Comparison of ENCODE assay signal across 14 cellular contexts in the genomic region with DNA sequence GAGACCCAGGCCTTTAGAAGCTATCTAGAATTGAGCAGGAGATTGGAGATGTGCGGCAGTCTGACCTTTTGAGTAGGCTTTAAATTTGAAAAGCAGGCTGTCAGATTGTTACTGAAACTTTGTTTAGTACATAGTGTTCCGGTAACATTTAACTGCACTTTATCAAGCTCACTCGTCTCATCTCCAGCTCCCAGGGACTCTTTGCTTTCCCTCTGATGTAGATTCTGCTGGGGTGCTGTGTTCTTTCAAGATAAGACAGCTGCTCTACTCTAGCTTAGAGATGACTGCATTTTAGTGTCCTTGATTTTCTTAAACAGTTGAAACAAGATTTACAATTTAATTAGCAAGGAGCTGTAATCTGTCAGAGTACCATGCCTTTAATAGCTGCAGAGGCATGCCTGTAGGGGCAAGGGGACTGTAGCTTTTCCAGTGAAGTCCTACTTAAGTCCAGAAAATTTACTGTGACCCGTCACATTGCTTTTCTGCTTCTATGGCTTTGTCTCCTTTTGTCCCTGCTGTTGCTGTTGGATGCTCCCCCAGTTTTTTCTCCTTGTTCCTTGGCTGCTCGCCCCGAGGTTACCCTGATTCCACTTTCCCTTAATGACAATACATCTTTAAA. TPM values are rescaled to one million over a fixed set of nuclear protein-coding genes. Genes with fewer than 3 reads are reported as not detected.
DNase-seq lines count a peak whose midpoint lies in the region; ATAC-seq lines count a peak whose summit lies in the region.
"Had no signal": no experiment of that assay in that cellular context is flagged by ENCODE, and none has a peak within 500 bp of the region (broad histone marks: within the 10 kb centered on the region; RNA-seq: fewer than 3 reads in every experiment).

No MANE protein-coding gene starts in this region.

- H3K4me3 ChIP-seq in mesendoderm (ENCODE audit: low read length) (no peak overlapping the region), stomach smooth muscle (ENCODE audit: low read length in 2 of 2) (peak overlapping the region; percentile 16 to 53)
- H3K4me3 ChIP-seq: GM12878 had no signal

- no peak overlapping the region for H2BK5ac ChIP-seq in mesendoderm (ENCODE audit: low read length)

- H3K9ac ChIP-seq in mesendoderm (ENCODE audit: low read length) (no peak overlapping the region), stomach smooth muscle (ENCODE audit: low read length in 2 of 2) (peak overlapping the region; percentile 6 to 44)

- no peak overlapping the region for H2AK5ac ChIP-seq in mesendoderm (ENCODE audit: low read length)

- no peak overlapping the region for H3K18ac ChIP-seq in mesendoderm (ENCODE audit: low read length)

- no peak overlapping the region for H3K4me2 ChIP-seq in mesendoderm (ENCODE audit: low read length)

- no peak for ATAC-seq in HG02571 (IDR thresholded peaks at IDR 0.05; ENCODE audit: unreplicated experiment)
- ATAC-seq: GM12878, sciatic nerve had no signal

- CTCF ChIA-PET in activated CD4-positive, alpha-beta memory T cell treated with anti-CD3 and anti-CD28 coated beads for 36 hours (lab: Charles Lee) = interaction anchor here (0.5 to 1.6 kb wide), 4 partner anchors 11 to 127 kb away, joined by 3 to 4 read pairs (median 3); no protein-coding TSS in a partner anchor
- CTCF ChIA-PET in activated CD4-positive, alpha-beta memory T cell treated with anti-CD3 and anti-CD28 coated beads, Interleukin-2, amount 10 ng/mL, durations not matched to agents 7 days and 5 days (lab: Charles Lee) = no interaction called here

- H3K27ac ChIP-seq in mesendoderm (ENCODE audit: low read depth, low read length) = no peak overlapping the region
- peak overlapping the region; percentile 81 for H3K27ac ChIP-seq in stomach smooth muscle (ENCODE audit: low read length)

- no peaks in the 10 kb centered on the region for H3K9me3 Mint-ChIP-seq in activated CD4-positive, alpha-beta memory T cell treated with anti-CD3 and anti-CD28 coated beads for 36 hours
- no peaks in the 10 kb centered on the region for H3K9me3 Mint-ChIP-seq in activated CD4-positive, alpha-beta memory T cell treated with anti-CD3 and anti-CD28 coated beads, Interleukin-2, amount 10 ng/mL, durations not matched to agents 7 days and 5 days
- H3K9me3 Mint-ChIP-seq: activated naive CD8-positive, alpha-beta T cell treated with anti-CD3 and anti-CD28 coated beads, Interleukin-2, amount 10 ng/mL, durations not matched to agents 7 days and 5 days; CD4-positive, alpha-beta memory T cell had no signal

- no peaks in the 10 kb centered on the region for H3K27me3 Mint-ChIP-seq in activated CD4-positive, alpha-beta memory T cell treated with anti-CD3 and anti-CD28 coated beads for 36 hours
- no peaks in the 10 kb centered on the region for H3K27me3 Mint-ChIP-seq in activated CD4-positive, alpha-beta memory T cell treated with anti-CD3 and anti-CD28 coated beads, Interleukin-2, amount 10 ng/mL, durations not matched to agents 7 days and 5 days
- H3K27me3 Mint-ChIP-seq: activated naive CD8-positive, alpha-beta T cell treated with anti-CD3 and anti-CD28 coated beads, Interleukin-2, amount 10 ng/mL, durations not matched to agents 7 days and 5 days; CD4-positive, alpha-beta memory T cell had no signal

- peaks cover 56% of the 10 kb centered on the region for H3K4me1 Mint-ChIP-seq in activated CD4-positive, alpha-beta memory T cell treated with anti-CD3 and anti-CD28 coated beads for 36 hours (ENCODE audit: low read depth)
- peaks cover 26% of the 10 kb centered on the region for H3K4me1 Mint-ChIP-seq in activated CD4-positive, alpha-beta memory T cell treated with anti-CD3 and anti-CD28 coated beads, Interleukin-2, amount 10 ng/mL, durations not matched to agents 7 days and 5 days

- no peaks in the 10 kb centered on the region for H3K79me1 ChIP-seq in mesendoderm (ENCODE audit: low read length)

- H2BK120ac ChIP-seq in mesendoderm (ENCODE audit: low read depth, low read length) = no peak overlapping the region

- H4K8ac ChIP-seq in mesendoderm (ENCODE audit: low read depth, low read length) = no peak overlapping the region

- H3K36me3 Mint-ChIP-seq in activated CD4-positive, alpha-beta memory T cell treated with anti-CD3 and anti-CD28 coated beads for 36 hours = peaks cover 9% of the 10 kb centered on the region
- H3K36me3 Mint-ChIP-seq in activated CD4-positive, alpha-beta memory T cell treated with anti-CD3 and anti-CD28 coated beads, Interleukin-2, amount 10 ng/mL, durations not matched to agents 7 days and 5 days (ENCODE audit: low read depth) = no peaks in the 10 kb centered on the region
- H3K36me3 Mint-ChIP-seq: activated naive CD8-positive, alpha-beta T cell treated with anti-CD3 and anti-CD28 coated beads, Interleukin-2, amount 10 ng/mL, durations not matched to agents 7 days and 5 days had no signal

- intact Hi-C loops in activated CD4-positive, alpha-beta memory T cell treated with anti-CD3 and anti-CD28 coated beads for 36 hours (cut with micrococcal nuclease) = loop anchor here (1.0 kb wide), 1 partner anchor 98 kb away; no protein-coding TSS in a partner anchor

- H3K79me2 ChIP-seq in mesendoderm (ENCODE audit: control insufficient read depth, insufficient read depth, low read length) = no peaks in the 10 kb centered on the region

- H3K56ac ChIP-seq in mesendoderm (ENCODE audit: low read length) = no peak overlapping the region

- H3K4me1 ChIP-seq in mesendoderm (ENCODE audit: control insufficient read depth, low read depth, low read length) (no peaks in the 10 kb centered on the region), stomach smooth muscle (ENCODE audit: control insufficient read depth, insufficient read depth, low read length) (peaks cover 16% of the 10 kb centered on the region)

- H4K5ac ChIP-seq in mesendoderm (ENCODE audit: low read length) = no peak overlapping the region

- no CpG with 5 or more reads among the region's 6 CpGs for WGBS in mesendoderm (ENCODE audit: extremely low coverage, insufficient coverage, low lambda C conversion rate)

- no peaks in the 10 kb centered on the region for H3K9me3 ChIP-seq in stomach smooth muscle (ENCODE audit: control insufficient read depth in 2 of 2, low read length in 2 of 2)

- no peak overlapping the region for H2BK15ac ChIP-seq in mesendoderm (replicated peaks; ENCODE audit: low read depth)

- POLR2A ChIA-PET in activated CD4-positive, alpha-beta memory T cell treated with anti-CD3 and anti-CD28 coated beads for 36 hours (lab: Charles Lee) = interaction anchor here (0.7 to 1.5 kb wide), 7 partner anchors 16 to 372 kb away, joined by 3 to 10 read pairs (median 3); no protein-coding TSS in a partner anchor
- POLR2A ChIA-PET in activated CD4-positive, alpha-beta memory T cell treated with anti-CD3 and anti-CD28 coated beads, Interleukin-2, amount 10 ng/mL, durations not matched to agents 7 days and 5 days (lab: Charles Lee) = no interaction called here

- peak; percentile 35 for DNase-seq in activated CD4-positive, alpha-beta memory T cell treated with anti-CD3 and anti-CD28 coated beads for 36 hours
- DNase-seq in activated CD4-positive, alpha-beta memory T cell treated with anti-CD3 and anti-CD28 coated beads, Interleukin-2, amount 10 ng/mL, durations not matched to agents 7 days and 5 days = no peak
- DNase-seq in cerebellum (ENCODE audit: low spot score) = peak; percentile 2
- peak; percentile 4 for DNase-seq in mesendoderm
- no peak for DNase-seq in cortex of kidney (lab: John Stamatoyannopoulos, UW)
- no peak for DNase-seq in NOMO-1 treated with DMSO at 0.1 percent for 48 hours (lab: John Stamatoyannopoulos, UW; ENCODE audit: unreplicated experiment)
- DNase-seq: activated naive CD8-positive, alpha-beta T cell treated with anti-CD3 and anti-CD28 coated beads, Interleukin-2, amount 10 ng/mL, durations not matched to agents 7 days and 5 days; CD4-positive, alpha-beta memory T cell; NCI-H1092; NCI-H446 treated with DMSO at 0.1 percent for 48 hours had no signal

- peak overlapping the region; percentile 75 for H3K27ac Mint-ChIP-seq in activated CD4-positive, alpha-beta memory T cell treated with anti-CD3 and anti-CD28 coated beads for 36 hours
- H3K27ac Mint-ChIP-seq in activated CD4-positive, alpha-beta memory T cell treated with anti-CD3 and anti-CD28 coated beads, Interleukin-2, amount 10 ng/mL, durations not matched to agents 7 days and 5 days = no peak overlapping the region
- H3K27ac Mint-ChIP-seq: activated naive CD8-positive, alpha-beta T cell treated with anti-CD3 and anti-CD28 coated beads, Interleukin-2, amount 10 ng/mL, durations not matched to agents 7 days and 5 days had no signal

- no peak overlapping the region for H3K23ac ChIP-seq in mesendoderm (ENCODE audit: low read length)

- no peak overlapping the region for H3K4me3 Mint-ChIP-seq in activated CD4-positive, alpha-beta memory T cell treated with anti-CD3 and anti-CD28 coated beads for 36 hours
- H3K4me3 Mint-ChIP-seq in activated CD4-positive, alpha-beta memory T cell treated with anti-CD3 and anti-CD28 coated beads, Interleukin-2, amount 10 ng/mL, durations not matched to agents 7 days and 5 days = no peak overlapping the region
- H3K4me3 Mint-ChIP-seq: activated naive CD8-positive, alpha-beta T cell treated with anti-CD3 and anti-CD28 coated beads, Interleukin-2, amount 10 ng/mL, durations not matched to agents 7 days and 5 days; CD4-positive, alpha-beta memory T cell had no signal

- H3K4ac ChIP-seq in mesendoderm (ENCODE audit: low read depth, low read length) = no peak overlapping the region

- H3K27me3 ChIP-seq in mesendoderm (ENCODE audit: insufficient read depth, low read length, poor library complexity) (no peaks in the 10 kb centered on the region), stomach smooth muscle (ENCODE audit: control insufficient read depth in 1 of 2, insufficient read depth in 2 of 2, low read length in 2 of 2) (no peaks in the 10 kb centered on the region)

- no peaks in the 10 kb centered on the region for H3K36me3 ChIP-seq in mesendoderm (ENCODE audit: control insufficient read depth, insufficient read depth, low read length)
- H3K36me3 ChIP-seq in stomach smooth muscle (ENCODE audit: control insufficient read depth in 2 of 2, insufficient read depth in 2 of 2, low read length in 2 of 2) = no peaks in the 10 kb centered on the region

RNA-seq across cellular contexts. Expression of a gene that starts 56.4 kb away (rescaled TPM):
- 100 to 1,000 TPM; 138 to 143 TPM for total RNA-seq in activated CD4-positive, alpha-beta memory T cell treated with anti-CD3 and anti-CD28 coated beads for 36 hours
- 100 to 1,000 TPM; 135 to 142 TPM for total RNA-seq in activated CD4-positive, alpha-beta memory T cell treated with anti-CD3 and anti-CD28 coated beads, Interleukin-2, amount 10 ng/mL, durations not matched to agents 7 days and 5 days
- 163 TPM for total RNA-seq in cerebellum
- polyA plus RNA-seq in mesendoderm (2013, experiment 1 of 2) = 102 TPM
- polyA plus RNA-seq in mesendoderm (2013, experiment 2 of 2) = 102 TPM

Comparison
In these comparisons a context has a peak if more than half of its experiments do, and no peak if none do; other contexts are left out.
1. DNase-seq: peak in activated CD4-positive, alpha-beta memory T cell treated with anti-CD3 and anti-CD28 coated beads for 36 hours (single experiment), cerebellum (single experiment) and mesendoderm (single experiment); none in activated CD4-positive, alpha-beta memory T cell treated with anti-CD3 and anti-CD28 coated beads, Interleukin-2, amount 10 ng/mL, durations not matched to agents 7 days and 5 days (single experiment), cortex of kidney (single experiment) and NOMO-1 treated with DMSO at 0.1 percent for 48 hours (single experiment).